ENCODE assay signal across 8 cellular contexts in genomic region chr2:241863021-241863954, GRCh38. TPM values are rescaled to one million over a fixed set of nuclear protein-coding genes. Genes with fewer than 3 reads are reported as not detected.
DNase-seq lines count a peak whose midpoint lies in the region; ATAC-seq, FAIRE-seq and TF ChIP-seq lines count a peak whose summit lies in the region.

No MANE protein-coding gene starts in this region.

- H3K36me3 ChIP-seq in Peyer's patch: no peaks in the 10 kb centered on the region
- H3K36me3 ChIP-seq in GM12878 (ENCODE audit: control insufficient read depth in 2 of 2, insufficient read depth in 2 of 2, low read length in 1 of 2): no peaks in the 10 kb centered on the region

- H2AFZ ChIP-seq in GM12878 (ENCODE audit: control insufficient read depth, low read depth, low read length): peak overlapping the region; percentile 52

- peaks cover 3% of the 10 kb centered on the region; the same call in 1 of the 2 replicates for H4K20me1 ChIP-seq in GM12878 (ENCODE audit: control insufficient read depth, insufficient read depth)

- peaks cover 5% of the 10 kb centered on the region for H3K79me2 ChIP-seq in GM12878 (ENCODE audit: control insufficient read depth, insufficient read depth, low read length)

- SMC1A ChIA-PET in GM12878 (lab: Charles Lee; ENCODE audit: uncharacterized antibody, unreplicated experiment): no interaction called here

- CTCF ChIA-PET in GM12878 (lab: Yijun Ruan, JAX): no interaction called here

- peak overlapping the region; percentile 37; the same call in 1 of the 2 replicates for H3K9ac ChIP-seq in GM12878 (ENCODE audit: control insufficient read depth, insufficient read depth, low read length)

- in situ Hi-C loops in GM12878 (cut with MboI): no loop called here

- DNase-seq in EH (ENCODE audit: low read depth) (peak; percentile 51), Peyer's patch (peak in 2 of 3 donors; percentile 43 to 67), GM12878 (ENCODE audit: low read depth, low spot score) (no peak), HuH-7 (ENCODE audit: low spot score) (no peak), OCI-M1 (lab: John Stamatoyannopoulos, UW) (no peak)
- peak; percentile 61 to 83 (median 73) for DNase-seq in stimulated activated CD4-positive, alpha-beta T cell treated with anti-CD3 and anti-CD28 coated beads, Interleukin-12 subunit alpha, Interleukin-12 subunit beta, amount 100 ng/mL, for 48 hours (ENCODE audit: low read depth in 2 of 3, low spot score in 1 of 3)

- TF ChIP-seq EP300 in GM12878 (IDR thresholded peaks at IDR 0.05; ENCODE audit: borderline replicate concordance in 1 of 2, control insufficient read depth in 1 of 2, low read depth in 2 of 2, low read length in 2 of 2): peak; percentile 24 to 48; a peak in 1 of 4 replicates

- H3K27me3 ChIP-seq in Peyer's patch (no peaks in the 10 kb centered on the region), GM12878 (replicated peaks in 1 of 2; ENCODE audit: control insufficient read depth in 2 of 2, insufficient read depth in 2 of 2, low read length in 1 of 2) (no peaks in the 10 kb centered on the region; a peak in 1 of 4 replicates)

- no TSS peak for BruUV-seq in GM12878 (replicated peaks; lab: Mats Ljungman, UMichigan)

- peak overlapping the region in 2 of 4 donors; percentile 13 to 47 for H3K27ac ChIP-seq in Peyer's patch
- peak overlapping the region; percentile 64 for H3K27ac ChIP-seq in GM12878 (ENCODE audit: control insufficient read depth, insufficient read depth)

- ATAC-seq in GM12878 (peak; percentile 25), HG03280 (IDR thresholded peaks at IDR 0.05; ENCODE audit: unreplicated experiment) (no peak), GM21390 (IDR thresholded peaks at IDR 0.05; ENCODE audit: unreplicated experiment) (no peak)

- TF ChIP-seq POLR2A in Peyer's patch (IDR thresholded peaks at IDR 0.05): no peak
- TF ChIP-seq POLR2A in GM12878 (IDR thresholded peaks at IDR 0.05; ENCODE audit: low read depth, low read length): 0 out of 2 replicates have a peak, but pooled peaks have one; percentile 33

- H3K4me3 ChIP-seq in Peyer's patch (peak overlapping the region; percentile 8 to 29 (median 24)), GM12878 (no peak overlapping the region; the same call in 1 of the 2 replicates)

- RAD21 ChIA-PET in GM12878 (lab: Charles Lee; ENCODE audit: unreplicated experiment): no interaction called here

- peak overlapping the region; percentile 62 for H3K4me2 ChIP-seq in GM12878 (ENCODE audit: control insufficient read depth, insufficient read depth)

- H3K4me1 ChIP-seq in Peyer's patch (peaks cover 0 to 30% (median 23%) of the 10 kb centered on the region in 4 donors), GM12878 (ENCODE audit: control insufficient read depth, insufficient read depth, low read length) (peaks cover 44% of the 10 kb centered on the region)

- no peak for FAIRE-seq in GM12878 (lab: Jason Lieb, UNC)

- no peaks in the 10 kb centered on the region for H3K9me3 ChIP-seq in Peyer's patch
- H3K9me3 ChIP-seq in GM12878 (replicated peaks; ENCODE audit: control insufficient read depth, insufficient read depth, low read length): no peaks in the 10 kb centered on the region; the same call in 1 of the 3 replicates

- TF ChIP-seq RAD21 in GM12878 (IDR thresholded peaks at IDR 0.05; ENCODE audit: insufficient read depth, low read depth, low read length): no peak

- intact Hi-C loops in GM12878 (cut with micrococcal nuclease; ENCODE audit: unreplicated experiment): no loop called here

- no peak for TF ChIP-seq CTCF in Peyer's patch (IDR thresholded peaks at IDR 0.05)
- TF ChIP-seq CTCF in GM12878 (IDR thresholded peaks at IDR 0.05 in 2 of 3, conservative IDR thresholded peaks at IDR 0.05 in 1 of 3; ENCODE audit: control insufficient read depth in 2 of 3, extremely low read depth in 1 of 3, insufficient read depth in 1 of 3, low read depth in 3 of 3, low read length in 3 of 3): no peak

- 22% methylated on average over 46 of the region's 48 CpGs for WGBS in GM12878 (ENCODE audit: insufficient coverage, insufficient replicate concordance, low lambda C conversion rate, missing lambda C conversion rate)

- POLR2A ChIA-PET in GM12878 (lab: Charles Lee): no interaction called here

TF ChIP-seq in GM12878, 131 proteins besides CTCF, POLR2A, EP300 and RAD21 (continues in another document):
- no peak for TF ChIP-seq ZNF217 (IDR thresholded peaks at IDR 0.05)
- no peak for TF ChIP-seq SMAD5 (IDR thresholded peaks at IDR 0.05; ENCODE audit: low read depth)
- peak; percentile 30; the same call in 1 of the 2 replicates for TF ChIP-seq BACH1 (IDR thresholded peaks at IDR 0.05; ENCODE audit: borderline replicate concordance)
- TF ChIP-seq ZNF622 (IDR thresholded peaks at IDR 0.05): no peak
- peak; percentile 88 for TF ChIP-seq RELB (IDR thresholded peaks at IDR 0.05; ENCODE audit: low read depth)
- peak; percentile 89 to 91 for TF ChIP-seq IKZF2 (IDR thresholded peaks at IDR 0.05)
- TF ChIP-seq GATAD2B (conservative IDR thresholded peaks at IDR 0.05; ENCODE audit: low read depth): peak; percentile 85
- no peak for TF ChIP-seq TCF12 (IDR thresholded peaks at IDR 0.05; ENCODE audit: low read depth, low read length)

RNA-seq across cellular contexts. Expression of gene PDCD1, which starts 4.6 kb away (rescaled TPM):
- 1 to 10 TPM in 2 of 4 donors, not detected in 2; 1.6 to 2.7 TPM for total RNA-seq in Peyer's patch
- 10.1 and 11.8 TPM in 2 replicates for total RNA-seq in GM12878 (2013; cell fraction: nucleolus; rRNA removed)
- 3.7 and 3.9 TPM in 2 replicates for total RNA-seq in GM12878 (2014; rRNA removed)
- total RNA-seq in GM12878 (2014; rRNA removed; fragmentation: Illumina TruSeq; extraction: Trizol): 1.1 and 1.5 TPM in 2 replicates
- 3.6 and 4.0 TPM in 2 replicates for total RNA-seq in GM12878 (2021)
- polyA plus RNA-seq in GM12878 (2011; ENCODE audit: low read depth): 1.2 TPM
- polyA plus RNA-seq in GM12878 (2011; rRNA removed): 3.8 and 6.4 TPM in 2 replicates
- 11.9 and 20.2 TPM in 2 replicates for polyA plus RNA-seq in GM12878 (2011; cell fraction: cytosol; rRNA removed)
- 23.7 and 25.2 TPM in 2 replicates for polyA plus RNA-seq in GM12878 (2011; cell fraction: nucleus; rRNA removed)
- 5.5 and 7.3 TPM in 2 replicates for polyA plus RNA-seq in GM12878 (2012)
- 0.62 TPM in 1 of 2 replicates, not detected in the other for polyA plus RNA-seq in GM12878 (2014; fragmentation: Illumina TruSeq; extraction: Trizol)
- not detected for polyA plus RNA-seq in GM12878 (2014; fragmentation: Nextera tagmentation; extraction: Ambion mirVana)
- 4.2 and 4.6 TPM in 2 replicates for polyA plus RNA-seq in GM12878 (2014; rRNA removed)
- 1 to 10 TPM; 1.4 to 1.9 TPM for polyA plus RNA-seq in GM12878 (2016; fragmentation: Nextera tagmentation; extraction: Ambion mirVana)
- polyA minus RNA-seq in GM12878 (2011; rRNA and poly(A)+ RNA removed): 2.3 and 12.1 TPM in 2 replicates
- 5.8 and 7.2 TPM in 2 replicates for polyA minus RNA-seq in GM12878 (2011; cell fraction: cytosol; rRNA and poly(A)+ RNA removed)
- polyA minus RNA-seq in GM12878 (2011; cell fraction: nucleus; rRNA and poly(A)+ RNA removed): 3.0 and 4.2 TPM in 2 replicates

RNA-seq across cellular contexts. Expression of gene RTP5, which starts 6.2 kb away (rescaled TPM):
- total RNA-seq in Peyer's patch (under 1 TPM in 1 of 4 donors, not detected in 3; 0.54 TPM), GM12878 (2014; rRNA removed) (not detected in 2 replicates), GM12878 (2014; rRNA removed; fragmentation: Illumina TruSeq; extraction: Trizol) (not detected in 2 replicates), GM12878 (2021) (not detected in 2 replicates)
- not detected in 2 replicates for total RNA-seq in GM12878 (2013; cell fraction: nucleolus; rRNA removed)
- polyA plus RNA-seq in GM12878 (2011; ENCODE audit: low read depth): not detected
- polyA plus RNA-seq in GM12878 (2011; rRNA removed) (not detected in 2 replicates), GM12878 (2014; fragmentation: Illumina TruSeq; extraction: Trizol) (not detected in 2 replicates), GM12878 (2014; fragmentation: Nextera tagmentation; extraction: Ambion mirVana) (not detected), GM12878 (2014; rRNA removed) (0.05 TPM in 1 of 2 replicates, not detected in the other), GM12878 (2016; fragmentation: Nextera tagmentation; extraction: Ambion mirVana) (not detected)
- not detected in 2 replicates for polyA plus RNA-seq in GM12878 (2011; cell fraction: cytosol; rRNA removed)
- 0.07 and 0.09 TPM in 2 replicates for polyA plus RNA-seq in GM12878 (2011; cell fraction: nucleus; rRNA removed)
- polyA plus RNA-seq in GM12878 (2012): 0.15 and 0.17 TPM in 2 replicates
- polyA minus RNA-seq in GM12878 (2011; rRNA and poly(A)+ RNA removed): not detected in 2 replicates
- not detected in 2 replicates for polyA minus RNA-seq in GM12878 (2011; cell fraction: cytosol; rRNA and poly(A)+ RNA removed)
- polyA minus RNA-seq in GM12878 (2011; cell fraction: nucleus; rRNA and poly(A)+ RNA removed): not detected in 2 replicates

RNA-seq across cellular contexts. Expression of gene NEU4, which starts 54.3 kb away (rescaled TPM):
- total RNA-seq in Peyer's patch (10 to 100 TPM; 35.5 to 73.3 (median 55.9) TPM), GM12878 (2014; rRNA removed) (0.05 and 0.06 TPM in 2 replicates), GM12878 (2014; rRNA removed; fragmentation: Illumina TruSeq; extraction: Trizol) (0.05 TPM in 1 of 2 replicates, not detected in the other), GM12878 (2021) (0.28 and 0.98 TPM in 2 replicates)
- total RNA-seq in GM12878 (2013; cell fraction: nucleolus; rRNA removed): 1.1 and 1.3 TPM in 2 replicates
- polyA plus RNA-seq in GM12878 (2011; ENCODE audit: low read depth): not detected
- polyA plus RNA-seq in GM12878 (2011; rRNA removed) (not detected in 2 replicates), GM12878 (2014; fragmentation: Illumina TruSeq; extraction: Trizol) (0.01 TPM in 1 of 2 replicates, not detected in the other), GM12878 (2014; fragmentation: Nextera tagmentation; extraction: Ambion mirVana) (not detected), GM12878 (2014; rRNA removed) (0.08 and 0.14 TPM in 2 replicates), GM12878 (2016; fragmentation: Nextera tagmentation; extraction: Ambion mirVana) (under 1 TPM in 1 of 2 experiments, not detected in 1; 0.23 TPM)
- polyA plus RNA-seq in GM12878 (2011; cell fraction: cytosol; rRNA removed): 0.06 and 0.12 TPM in 2 replicates
- polyA plus RNA-seq in GM12878 (2011; cell fraction: nucleus; rRNA removed): 0.24 and 0.32 TPM in 2 replicates
- polyA plus RNA-seq in GM12878 (2012): 0.31 and 0.56 TPM in 2 replicates
- polyA minus RNA-seq in GM12878 (2011; rRNA and poly(A)+ RNA removed): 0.05 TPM in 1 of 2 replicates, not detected in the other
- not detected in 2 replicates for polyA minus RNA-seq in GM12878 (2011; cell fraction: cytosol; rRNA and poly(A)+ RNA removed)
- polyA minus RNA-seq in GM12878 (2011; cell fraction: nucleus; rRNA and poly(A)+ RNA removed): 0.86 TPM in 1 of 2 replicates, not detected in the other

Comparison
In these comparisons a context has a peak if more than half of its experiments do, and no peak if none do; other contexts are left out.
1. DNase-seq: peak in EH (single experiment), Peyer's patch (2 of 3) and stimulated activated CD4-positive, alpha-beta T cell treated with anti-CD3 and anti-CD28 coated beads, Interleukin-12 subunit alpha, Interleukin-12 subunit beta, amount 100 ng/mL, for 48 hours (3 of 3); none in GM12878 (single experiment), HuH-7 (single experiment) and OCI-M1 (single experiment).
2. RNA of gene NEU4, which starts 54.3 kb away (total RNA-seq): 35.5 to 73.3 TPM in Peyer's patch; 0.05 to 1.3 TPM in GM12878; every median in the first group is over 10 times any median in the second.